8 cellular contexts compared by ENCODE assay signal in genomic region chr1:46244656-46245371, GRCh38. TPM values are rescaled to one million over a fixed set of nuclear protein-coding genes. Genes with fewer than 3 reads are reported as not detected.
DNase-seq lines count a peak whose midpoint lies in the region; ATAC-seq and FAIRE-seq lines count a peak whose summit lies in the region.

No MANE protein-coding gene starts in this region.

- ATAC-seq in GM21390 (IDR thresholded peaks at IDR 0.05; ENCODE audit: unreplicated experiment), result no peak

- FAIRE-seq in urothelium cell line (lab: Jason Lieb, UNC), result no peak

- DNase-seq in A172 (ENCODE audit: low spot score), result peak; percentile 23
- peak; percentile 48 for DNase-seq in EH (ENCODE audit: low read depth)
- peak; percentile 27 for DNase-seq in NCI-H1105 treated with DMSO at 0.1 percent for 48 hours (lab: John Stamatoyannopoulos, UW)
- DNase-seq in epidermal melanocyte (ENCODE audit: insufficient read length, low spot score), result peak; percentile 78
- peak; percentile 52 for DNase-seq in urothelium cell line (ENCODE audit: low spot score)
- no peak for DNase-seq in amygdala (lab: John Stamatoyannopoulos, UW)
- no peak for DNase-seq in dedifferentiated amniotic fluid mesenchymal stem cell (ENCODE audit: extremely low spot score)

RNA-seq across cellular contexts. Expression of gene RAD54L, which starts 2.7 kb away (rescaled TPM):
- total RNA-seq in A172 (2014; rRNA removed; shearing (Covaris generic)), result 8.5 and 10.5 TPM in 2 replicates

RNA-seq across cellular contexts. Expression of gene LURAP1, which starts 41.7 kb away (rescaled TPM):
- 2.5 and 4.2 TPM in 2 replicates for total RNA-seq in A172 (2014; rRNA removed; shearing (Covaris generic))

RNA-seq across cellular contexts. Expression of gene POMGNT1, which starts 46.6 kb away (rescaled TPM):
- total RNA-seq in A172 (2014; rRNA removed; shearing (Covaris generic)), result 85.5 and 89.7 TPM in 2 replicates

RNA-seq across cellular contexts. Expression of gene LRRC41, which starts 58.6 kb away (rescaled TPM):
- total RNA-seq in A172 (2014; rRNA removed; shearing (Covaris generic)), result 61.4 and 69.7 TPM in 2 replicates

RNA-seq across cellular contexts. Expression of gene UQCRH, which starts 58.7 kb away (rescaled TPM):
- total RNA-seq in A172 (2014; rRNA removed; shearing (Covaris generic)), result 534 and 595 TPM in 2 replicates

Comparison
In these comparisons a context has a peak if more than half of its experiments do, and no peak if none do; other contexts are left out.
1. DNase-seq: peak in A172 (single experiment), EH (single experiment), NCI-H1105 treated with DMSO at 0.1 percent for 48 hours (single experiment), epidermal melanocyte (single experiment) and urothelium cell line (single experiment); none in amygdala (0 of 56) and dedifferentiated amniotic fluid mesenchymal stem cell (single experiment).